Comparison of ENCODE assay signal across 1 cellular context in genomic region chr10:69575164-69575722, GRCh38.
A peak's percentile ranks its signal among the peaks of the same experiment; 100 is the strongest.
TF ChIP-seq lines count a peak whose summit lies in the region.

No MANE protein-coding gene starts in this region.

TF ChIP-seq in K562, 482 proteins besides CTCF, POLR2A, EP300 and RAD21:
- TF ChIP-seq, protein P1, sequence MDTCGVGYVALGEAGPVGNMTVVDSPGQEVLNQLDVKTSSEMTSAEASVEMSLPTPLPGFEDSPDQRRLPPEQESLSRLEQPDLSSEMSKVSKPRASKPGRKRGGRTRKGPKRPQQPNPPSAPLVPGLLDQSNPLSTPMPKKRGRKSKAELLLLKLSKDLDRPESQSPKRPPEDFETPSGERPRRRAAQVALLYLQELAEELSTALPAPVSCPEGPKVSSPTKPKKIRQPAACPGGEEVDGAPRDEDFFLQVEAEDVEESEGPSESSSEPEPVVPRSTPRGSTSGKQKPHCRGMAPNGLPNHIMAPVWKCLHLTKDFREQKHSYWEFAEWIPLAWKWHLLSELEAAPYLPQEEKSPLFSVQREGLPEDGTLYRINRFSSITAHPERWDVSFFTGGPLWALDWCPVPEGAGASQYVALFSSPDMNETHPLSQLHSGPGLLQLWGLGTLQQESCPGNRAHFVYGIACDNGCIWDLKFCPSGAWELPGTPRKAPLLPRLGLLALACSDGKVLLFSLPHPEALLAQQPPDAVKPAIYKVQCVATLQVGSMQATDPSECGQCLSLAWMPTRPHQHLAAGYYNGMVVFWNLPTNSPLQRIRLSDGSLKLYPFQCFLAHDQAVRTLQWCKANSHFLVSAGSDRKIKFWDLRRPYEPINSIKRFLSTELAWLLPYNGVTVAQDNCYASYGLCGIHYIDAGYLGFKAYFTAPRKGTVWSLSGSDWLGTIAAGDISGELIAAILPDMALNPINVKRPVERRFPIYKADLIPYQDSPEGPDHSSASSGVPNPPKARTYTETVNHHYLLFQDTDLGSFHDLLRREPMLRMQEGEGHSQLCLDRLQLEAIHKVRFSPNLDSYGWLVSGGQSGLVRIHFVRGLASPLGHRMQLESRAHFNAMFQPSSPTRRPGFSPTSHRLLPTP (IDR thresholded peaks at IDR 0.05; ENCODE audit: borderline replicate concordance, extremely low read depth, insufficient read length) = no peak
- TF ChIP-seq, protein P2, sequence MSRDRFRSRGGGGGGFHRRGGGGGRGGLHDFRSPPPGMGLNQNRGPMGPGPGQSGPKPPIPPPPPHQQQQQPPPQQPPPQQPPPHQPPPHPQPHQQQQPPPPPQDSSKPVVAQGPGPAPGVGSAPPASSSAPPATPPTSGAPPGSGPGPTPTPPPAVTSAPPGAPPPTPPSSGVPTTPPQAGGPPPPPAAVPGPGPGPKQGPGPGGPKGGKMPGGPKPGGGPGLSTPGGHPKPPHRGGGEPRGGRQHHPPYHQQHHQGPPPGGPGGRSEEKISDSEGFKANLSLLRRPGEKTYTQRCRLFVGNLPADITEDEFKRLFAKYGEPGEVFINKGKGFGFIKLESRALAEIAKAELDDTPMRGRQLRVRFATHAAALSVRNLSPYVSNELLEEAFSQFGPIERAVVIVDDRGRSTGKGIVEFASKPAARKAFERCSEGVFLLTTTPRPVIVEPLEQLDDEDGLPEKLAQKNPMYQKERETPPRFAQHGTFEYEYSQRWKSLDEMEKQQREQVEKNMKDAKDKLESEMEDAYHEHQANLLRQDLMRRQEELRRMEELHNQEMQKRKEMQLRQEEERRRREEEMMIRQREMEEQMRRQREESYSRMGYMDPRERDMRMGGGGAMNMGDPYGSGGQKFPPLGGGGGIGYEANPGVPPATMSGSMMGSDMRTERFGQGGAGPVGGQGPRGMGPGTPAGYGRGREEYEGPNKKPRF (IDR thresholded peaks at IDR 0.05; ENCODE audit: low read depth, low read length) = no peak
- TF ChIP-seq ESRRA (IDR thresholded peaks at IDR 0.05; ENCODE audit: borderline replicate concordance, low read depth) (no peak), TAF1 (IDR thresholded peaks at IDR 0.05; ENCODE audit: control insufficient read depth, extremely low read depth, insufficient read depth, low read length, severe bottlenecking) (no peak), ZFP36 (IDR thresholded peaks at IDR 0.05; ENCODE audit: low read depth, low read length, partially characterized antibody) (peak; percentile 73), ZNF354B (CRISPR knock-in tag; IDR thresholded peaks at IDR 0.05) (no peak), ZNF384 (IDR thresholded peaks at IDR 0.05; ENCODE audit: low read depth, low read length) (no peak), HNRNPLL (IDR thresholded peaks at IDR 0.05; ENCODE audit: low read depth, low read length, poor library complexity, severe bottlenecking) (no peak), GATAD2A (IDR thresholded peaks at IDR 0.05) (no peak), ZFP91 (CRISPR knock-in tag; IDR thresholded peaks at IDR 0.05) (no peak), RBM25 (IDR thresholded peaks at IDR 0.05; ENCODE audit: low read depth, low read length, severe bottlenecking) (peak; percentile 86), MTA3 (IDR thresholded peaks at IDR 0.05; ENCODE audit: borderline replicate concordance) (no peak)
- TF ChIP-seq, protein P3, sequence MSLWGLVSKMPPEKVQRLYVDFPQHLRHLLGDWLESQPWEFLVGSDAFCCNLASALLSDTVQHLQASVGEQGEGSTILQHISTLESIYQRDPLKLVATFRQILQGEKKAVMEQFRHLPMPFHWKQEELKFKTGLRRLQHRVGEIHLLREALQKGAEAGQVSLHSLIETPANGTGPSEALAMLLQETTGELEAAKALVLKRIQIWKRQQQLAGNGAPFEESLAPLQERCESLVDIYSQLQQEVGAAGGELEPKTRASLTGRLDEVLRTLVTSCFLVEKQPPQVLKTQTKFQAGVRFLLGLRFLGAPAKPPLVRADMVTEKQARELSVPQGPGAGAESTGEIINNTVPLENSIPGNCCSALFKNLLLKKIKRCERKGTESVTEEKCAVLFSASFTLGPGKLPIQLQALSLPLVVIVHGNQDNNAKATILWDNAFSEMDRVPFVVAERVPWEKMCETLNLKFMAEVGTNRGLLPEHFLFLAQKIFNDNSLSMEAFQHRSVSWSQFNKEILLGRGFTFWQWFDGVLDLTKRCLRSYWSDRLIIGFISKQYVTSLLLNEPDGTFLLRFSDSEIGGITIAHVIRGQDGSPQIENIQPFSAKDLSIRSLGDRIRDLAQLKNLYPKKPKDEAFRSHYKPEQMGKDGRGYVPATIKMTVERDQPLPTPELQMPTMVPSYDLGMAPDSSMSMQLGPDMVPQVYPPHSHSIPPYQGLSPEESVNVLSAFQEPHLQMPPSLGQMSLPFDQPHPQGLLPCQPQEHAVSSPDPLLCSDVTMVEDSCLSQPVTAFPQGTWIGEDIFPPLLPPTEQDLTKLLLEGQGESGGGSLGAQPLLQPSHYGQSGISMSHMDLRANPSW (CRISPR knock-in tag; IDR thresholded peaks at IDR 0.05) = no peak
- TF ChIP-seq, protein P4, sequence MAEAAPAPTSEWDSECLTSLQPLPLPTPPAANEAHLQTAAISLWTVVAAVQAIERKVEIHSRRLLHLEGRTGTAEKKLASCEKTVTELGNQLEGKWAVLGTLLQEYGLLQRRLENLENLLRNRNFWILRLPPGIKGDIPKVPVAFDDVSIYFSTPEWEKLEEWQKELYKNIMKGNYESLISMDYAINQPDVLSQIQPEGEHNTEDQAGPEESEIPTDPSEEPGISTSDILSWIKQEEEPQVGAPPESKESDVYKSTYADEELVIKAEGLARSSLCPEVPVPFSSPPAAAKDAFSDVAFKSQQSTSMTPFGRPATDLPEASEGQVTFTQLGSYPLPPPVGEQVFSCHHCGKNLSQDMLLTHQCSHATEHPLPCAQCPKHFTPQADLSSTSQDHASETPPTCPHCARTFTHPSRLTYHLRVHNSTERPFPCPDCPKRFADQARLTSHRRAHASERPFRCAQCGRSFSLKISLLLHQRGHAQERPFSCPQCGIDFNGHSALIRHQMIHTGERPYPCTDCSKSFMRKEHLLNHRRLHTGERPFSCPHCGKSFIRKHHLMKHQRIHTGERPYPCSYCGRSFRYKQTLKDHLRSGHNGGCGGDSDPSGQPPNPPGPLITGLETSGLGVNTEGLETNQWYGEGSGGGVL (CRISPR knock-in tag; IDR thresholded peaks at IDR 0.05) = no peak
- TF ChIP-seq, protein P5, sequence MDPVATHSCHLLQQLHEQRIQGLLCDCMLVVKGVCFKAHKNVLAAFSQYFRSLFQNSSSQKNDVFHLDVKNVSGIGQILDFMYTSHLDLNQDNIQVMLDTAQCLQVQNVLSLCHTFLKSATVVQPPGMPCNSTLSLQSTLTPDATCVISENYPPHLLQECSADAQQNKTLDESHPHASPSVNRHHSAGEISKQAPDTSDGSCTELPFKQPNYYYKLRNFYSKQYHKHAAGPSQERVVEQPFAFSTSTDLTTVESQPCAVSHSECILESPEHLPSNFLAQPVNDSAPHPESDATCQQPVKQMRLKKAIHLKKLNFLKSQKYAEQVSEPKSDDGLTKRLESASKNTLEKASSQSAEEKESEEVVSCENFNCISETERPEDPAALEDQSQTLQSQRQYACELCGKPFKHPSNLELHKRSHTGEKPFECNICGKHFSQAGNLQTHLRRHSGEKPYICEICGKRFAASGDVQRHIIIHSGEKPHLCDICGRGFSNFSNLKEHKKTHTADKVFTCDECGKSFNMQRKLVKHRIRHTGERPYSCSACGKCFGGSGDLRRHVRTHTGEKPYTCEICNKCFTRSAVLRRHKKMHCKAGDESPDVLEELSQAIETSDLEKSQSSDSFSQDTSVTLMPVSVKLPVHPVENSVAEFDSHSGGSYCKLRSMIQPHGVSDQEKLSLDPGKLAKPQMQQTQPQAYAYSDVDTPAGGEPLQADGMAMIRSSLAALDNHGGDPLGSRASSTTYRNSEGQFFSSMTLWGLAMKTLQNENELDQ (CRISPR knock-in tag; IDR thresholded peaks at IDR 0.05; ENCODE audit: borderline replicate concordance) = no peak
- TF ChIP-seq, protein P6, sequence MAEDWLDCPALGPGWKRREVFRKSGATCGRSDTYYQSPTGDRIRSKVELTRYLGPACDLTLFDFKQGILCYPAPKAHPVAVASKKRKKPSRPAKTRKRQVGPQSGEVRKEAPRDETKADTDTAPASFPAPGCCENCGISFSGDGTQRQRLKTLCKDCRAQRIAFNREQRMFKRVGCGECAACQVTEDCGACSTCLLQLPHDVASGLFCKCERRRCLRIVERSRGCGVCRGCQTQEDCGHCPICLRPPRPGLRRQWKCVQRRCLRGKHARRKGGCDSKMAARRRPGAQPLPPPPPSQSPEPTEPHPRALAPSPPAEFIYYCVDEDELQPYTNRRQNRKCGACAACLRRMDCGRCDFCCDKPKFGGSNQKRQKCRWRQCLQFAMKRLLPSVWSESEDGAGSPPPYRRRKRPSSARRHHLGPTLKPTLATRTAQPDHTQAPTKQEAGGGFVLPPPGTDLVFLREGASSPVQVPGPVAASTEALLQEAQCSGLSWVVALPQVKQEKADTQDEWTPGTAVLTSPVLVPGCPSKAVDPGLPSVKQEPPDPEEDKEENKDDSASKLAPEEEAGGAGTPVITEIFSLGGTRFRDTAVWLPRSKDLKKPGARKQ (CRISPR knock-in tag; IDR thresholded peaks at IDR 0.05) = no peak
